Comparison of ENCODE assay signal across 1 cellular context in the genomic region with DNA sequence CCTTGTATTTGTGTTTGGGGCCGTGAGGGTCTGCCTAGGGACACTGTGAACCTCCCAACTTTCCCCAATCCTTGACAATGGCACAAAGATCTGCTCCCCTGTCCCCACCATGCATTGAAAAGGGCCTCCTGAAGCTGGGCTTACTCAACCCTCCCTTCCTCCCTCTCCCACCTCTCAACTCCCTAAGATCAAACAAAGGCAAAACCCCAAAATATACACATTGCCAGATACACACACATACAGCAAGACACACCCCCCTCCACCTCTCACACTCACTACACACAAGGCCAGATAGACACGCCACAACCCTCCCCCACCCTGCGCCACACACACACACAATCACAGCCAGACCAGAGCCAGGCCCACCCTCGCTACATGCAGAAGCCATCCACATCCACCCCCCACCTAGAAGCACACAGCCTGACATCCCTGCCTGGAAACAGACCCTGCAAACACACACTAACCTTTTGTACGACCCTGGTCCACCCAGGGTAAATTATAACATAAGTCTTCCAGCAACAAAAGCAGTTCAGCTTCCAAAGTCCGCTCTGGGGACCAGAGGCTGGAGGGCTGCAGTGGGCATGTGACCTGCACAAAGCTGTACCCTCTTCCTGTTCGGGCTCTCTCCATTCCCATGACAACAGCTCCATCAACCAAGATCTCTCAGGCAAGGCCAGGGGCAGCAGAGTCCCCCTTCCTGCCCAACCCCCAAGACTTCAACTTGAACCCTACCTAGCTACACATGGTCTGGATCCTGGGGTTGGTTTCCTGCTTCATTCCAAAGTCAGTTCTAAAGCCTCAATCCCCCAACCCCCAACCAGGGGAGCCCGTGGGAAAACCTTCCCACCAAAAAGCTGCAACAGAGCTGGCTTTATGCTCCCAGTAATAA.
TF ChIP-seq lines count a peak whose summit lies in the region.

No MANE protein-coding gene starts in this region.

TF ChIP-seq in HepG2, 621 proteins besides CTCF, POLR2A, EP300 and RAD21 (continues in another document):
- TF ChIP-seq HNRNPK (IDR thresholded peaks at IDR 0.05; ENCODE audit: low read depth, low read length, poor library complexity, severe bottlenecking) (no peak), ZNF850 (CRISPR knock-in tag; conservative IDR thresholded peaks at IDR 0.05) (no peak), SMC3 (IDR thresholded peaks at IDR 0.05; ENCODE audit: low read length) (no peak), TBP (CRISPR knock-in tag; IDR thresholded peaks at IDR 0.05) (no peak), SP140L (CRISPR knock-in tag; IDR thresholded peaks at IDR 0.05; ENCODE audit: borderline replicate concordance) (peak; percentile 33; the same call in 1 of the 2 replicates), ZNF10 (CRISPR knock-in tag; IDR thresholded peaks at IDR 0.05; ENCODE audit: borderline replicate concordance, low read depth) (no peak), ZNF552 (CRISPR knock-in tag; IDR thresholded peaks at IDR 0.05; ENCODE audit: borderline replicate concordance) (peak; percentile 88), ZNF207 (IDR thresholded peaks at IDR 0.05; ENCODE audit: borderline replicate concordance) (no peak), ZNF878 (CRISPR knock-in tag; IDR thresholded peaks at IDR 0.05) (no peak), ZNF557 (CRISPR knock-in tag; IDR thresholded peaks at IDR 0.05) (peak; percentile 76), CHD2 (IDR thresholded peaks at IDR 0.05; ENCODE audit: low read depth, low read length) (no peak), ZNF549 (CRISPR knock-in tag; IDR thresholded peaks at IDR 0.05) (no peak), KAT7 (CRISPR knock-in tag; IDR thresholded peaks at IDR 0.05; ENCODE audit: borderline replicate concordance) (peak; percentile 50), PLRG1 (conservative IDR thresholded peaks at IDR 0.05) (no peak), ZNF768 (CRISPR knock-in tag; IDR thresholded peaks at IDR 0.05) (no peak), YEATS4 (CRISPR knock-in tag; IDR thresholded peaks at IDR 0.05; ENCODE audit: borderline replicate concordance) (peak; percentile 50; the same call in 1 of the 2 replicates), HINFP (CRISPR knock-in tag; IDR thresholded peaks at IDR 0.05; ENCODE audit: low read depth) (peak; percentile 83), SMARCE1 (IDR thresholded peaks at IDR 0.05; ENCODE audit: borderline replicate concordance) (no peak), ZBTB3 (CRISPR knock-in tag; IDR thresholded peaks at IDR 0.05; ENCODE audit: borderline replicate concordance, low read depth) (0 out of 2 replicates have a peak, but pooled peaks have one; percentile 38), RBAK (CRISPR knock-in tag; IDR thresholded peaks at IDR 0.05) (no peak), POLR2AphosphoS5 (IDR thresholded peaks at IDR 0.05; ENCODE audit: low read depth, low read length) (peak; percentile 45; the same call in 1 of the 2 replicates), TRIM24 (CRISPR knock-in tag; IDR thresholded peaks at IDR 0.05) (peak; percentile 68; the same call in 1 of the 2 replicates), NFE2 (CRISPR knock-in tag; IDR thresholded peaks at IDR 0.05) (no peak), BRCA1 (CRISPR knock-in tag; IDR thresholded peaks at IDR 0.05) (no peak), PLSCR1 (CRISPR knock-in tag; IDR thresholded peaks at IDR 0.05; ENCODE audit: borderline replicate concordance) (no peak), GATAD2A (CRISPR knock-in tag; IDR thresholded peaks at IDR 0.05) (peak; percentile 74), GMEB1 (CRISPR knock-in tag; IDR thresholded peaks at IDR 0.05; ENCODE audit: borderline replicate concordance) (peak; percentile 52; the same call in 1 of the 2 replicates), ZNF724P (CRISPR knock-in tag; IDR thresholded peaks at IDR 0.05; ENCODE audit: borderline replicate concordance) (no peak), ZNF790 (CRISPR knock-in tag; IDR thresholded peaks at IDR 0.05; ENCODE audit: borderline replicate concordance) (no peak), PBX3 (CRISPR knock-in tag; IDR thresholded peaks at IDR 0.05; ENCODE audit: borderline replicate concordance) (no peak), ZMYM4 (CRISPR knock-in tag; IDR thresholded peaks at IDR 0.05) (no peak), ZNF75D (CRISPR knock-in tag; IDR thresholded peaks at IDR 0.05; ENCODE audit: borderline replicate concordance) (no peak), SIX1 (CRISPR knock-in tag; IDR thresholded peaks at IDR 0.05; ENCODE audit: borderline replicate concordance) (peak; percentile 31; the same call in 1 of the 2 replicates), HDAC2 (CRISPR knock-in tag; IDR thresholded peaks at IDR 0.05) (peak; percentile 92), SRSF4 (IDR thresholded peaks at IDR 0.05; ENCODE audit: low read depth, low read length, poor library complexity, severe bottlenecking) (no peak), ZNF629 (CRISPR knock-in tag; conservative IDR thresholded peaks at IDR 0.05) (peak; percentile 40; the same call in 1 of the 2 replicates), MTA1 (CRISPR knock-in tag; IDR thresholded peaks at IDR 0.05; ENCODE audit: borderline replicate concordance) (0 out of 2 replicates have a peak, but pooled peaks have one; percentile 36), NCOA2 (CRISPR knock-in tag; IDR thresholded peaks at IDR 0.05) (peak; percentile 69), ZBTB4 (CRISPR knock-in tag; IDR thresholded peaks at IDR 0.05; ENCODE audit: borderline replicate concordance) (no peak), ZNF607 (CRISPR knock-in tag; IDR thresholded peaks at IDR 0.05; ENCODE audit: borderline replicate concordance) (no peak), ZNF350 (CRISPR knock-in tag; IDR thresholded peaks at IDR 0.05; ENCODE audit: borderline replicate concordance, low read depth) (peak; percentile 23; the same call in 1 of the 2 replicates), CHCHD3 (CRISPR knock-in tag; IDR thresholded peaks at IDR 0.05) (no peak)
- TF ChIP-seq, protein P1, sequence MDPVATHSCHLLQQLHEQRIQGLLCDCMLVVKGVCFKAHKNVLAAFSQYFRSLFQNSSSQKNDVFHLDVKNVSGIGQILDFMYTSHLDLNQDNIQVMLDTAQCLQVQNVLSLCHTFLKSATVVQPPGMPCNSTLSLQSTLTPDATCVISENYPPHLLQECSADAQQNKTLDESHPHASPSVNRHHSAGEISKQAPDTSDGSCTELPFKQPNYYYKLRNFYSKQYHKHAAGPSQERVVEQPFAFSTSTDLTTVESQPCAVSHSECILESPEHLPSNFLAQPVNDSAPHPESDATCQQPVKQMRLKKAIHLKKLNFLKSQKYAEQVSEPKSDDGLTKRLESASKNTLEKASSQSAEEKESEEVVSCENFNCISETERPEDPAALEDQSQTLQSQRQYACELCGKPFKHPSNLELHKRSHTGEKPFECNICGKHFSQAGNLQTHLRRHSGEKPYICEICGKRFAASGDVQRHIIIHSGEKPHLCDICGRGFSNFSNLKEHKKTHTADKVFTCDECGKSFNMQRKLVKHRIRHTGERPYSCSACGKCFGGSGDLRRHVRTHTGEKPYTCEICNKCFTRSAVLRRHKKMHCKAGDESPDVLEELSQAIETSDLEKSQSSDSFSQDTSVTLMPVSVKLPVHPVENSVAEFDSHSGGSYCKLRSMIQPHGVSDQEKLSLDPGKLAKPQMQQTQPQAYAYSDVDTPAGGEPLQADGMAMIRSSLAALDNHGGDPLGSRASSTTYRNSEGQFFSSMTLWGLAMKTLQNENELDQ (CRISPR knock-in tag; IDR thresholded peaks at IDR 0.05; ENCODE audit: borderline replicate concordance): no peak
- TF ChIP-seq, protein P2, sequence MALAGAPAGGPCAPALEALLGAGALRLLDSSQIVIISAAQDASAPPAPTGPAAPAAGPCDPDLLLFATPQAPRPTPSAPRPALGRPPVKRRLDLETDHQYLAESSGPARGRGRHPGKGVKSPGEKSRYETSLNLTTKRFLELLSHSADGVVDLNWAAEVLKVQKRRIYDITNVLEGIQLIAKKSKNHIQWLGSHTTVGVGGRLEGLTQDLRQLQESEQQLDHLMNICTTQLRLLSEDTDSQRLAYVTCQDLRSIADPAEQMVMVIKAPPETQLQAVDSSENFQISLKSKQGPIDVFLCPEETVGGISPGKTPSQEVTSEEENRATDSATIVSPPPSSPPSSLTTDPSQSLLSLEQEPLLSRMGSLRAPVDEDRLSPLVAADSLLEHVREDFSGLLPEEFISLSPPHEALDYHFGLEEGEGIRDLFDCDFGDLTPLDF (CRISPR knock-in tag; IDR thresholded peaks at IDR 0.05): no peak
- TF ChIP-seq, protein P3, sequence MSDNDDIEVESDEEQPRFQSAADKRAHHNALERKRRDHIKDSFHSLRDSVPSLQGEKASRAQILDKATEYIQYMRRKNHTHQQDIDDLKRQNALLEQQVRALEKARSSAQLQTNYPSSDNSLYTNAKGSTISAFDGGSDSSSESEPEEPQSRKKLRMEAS (IDR thresholded peaks at IDR 0.05): peak; percentile 87
- TF ChIP-seq, protein P4, sequence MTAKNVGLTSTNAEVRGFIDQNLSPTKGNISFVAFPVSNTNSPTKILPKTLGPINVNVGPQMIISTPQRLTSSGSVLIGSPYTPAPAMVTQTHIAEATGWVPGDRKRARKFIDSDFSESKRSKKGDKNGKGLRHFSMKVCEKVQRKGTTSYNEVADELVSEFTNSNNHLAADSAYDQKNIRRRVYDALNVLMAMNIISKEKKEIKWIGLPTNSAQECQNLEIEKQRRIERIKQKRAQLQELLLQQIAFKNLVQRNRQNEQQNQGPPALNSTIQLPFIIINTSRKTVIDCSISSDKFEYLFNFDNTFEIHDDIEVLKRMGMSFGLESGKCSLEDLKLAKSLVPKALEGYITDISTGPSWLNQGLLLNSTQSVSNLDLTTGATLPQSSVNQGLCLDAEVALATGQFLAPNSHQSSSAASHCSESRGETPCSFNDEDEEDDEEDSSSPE (CRISPR knock-in tag; IDR thresholded peaks at IDR 0.05): no peak; the same call in 1 of the 2 replicates
- TF ChIP-seq, protein P5, sequence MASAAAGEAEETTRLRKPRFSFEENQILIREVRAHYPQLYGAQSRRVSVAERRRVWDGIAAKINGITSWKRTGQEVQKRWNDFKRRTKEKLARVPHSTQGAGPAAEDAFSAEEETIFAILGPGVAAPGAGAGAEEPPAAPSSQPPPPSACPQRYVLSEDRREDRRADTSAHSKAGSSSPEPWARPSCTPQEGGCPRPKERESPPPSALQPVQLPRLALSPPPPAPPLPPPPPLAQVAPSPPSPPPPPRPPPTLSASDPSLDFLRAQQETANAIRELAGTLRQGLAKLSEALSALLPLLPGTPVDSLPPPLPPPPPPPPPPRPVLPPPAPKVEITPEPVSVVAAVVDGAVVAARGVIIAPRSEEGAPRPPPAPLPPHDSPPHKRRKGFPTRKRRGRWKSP (CRISPR knock-in tag; IDR thresholded peaks at IDR 0.05): no peak
